ENCODE assay signal across 13 cellular contexts in genomic region chr2:203623104-203623503, GRCh38.
A peak's percentile ranks its signal among the peaks of the same experiment; 100 is the strongest.
DNase-seq lines count a peak whose midpoint lies in the region; ATAC-seq and TF ChIP-seq lines count a peak whose summit lies in the region.
"Had no signal": no experiment of that assay in that cellular context is flagged by ENCODE, and none has a peak within 500 bp of the region (broad histone marks: within the 10 kb centered on the region; RNA-seq: fewer than 3 reads in every experiment).

No MANE protein-coding gene starts in this region.

- no peak for TF ChIP-seq POLR2A in breast epithelium (IDR thresholded peaks at IDR 0.05)

- no peak for TF ChIP-seq CTCF in MCF 10A (IDR thresholded peaks at IDR 0.05; ENCODE audit: unreplicated experiment)
- TF ChIP-seq CTCF in breast epithelium (IDR thresholded peaks at IDR 0.05): no peak
- no peak for TF ChIP-seq CTCF in fibroblast of villous mesenchyme (IDR thresholded peaks at IDR 0.05; ENCODE audit: insufficient read depth, low read depth, low read length)

- no peaks in the 10 kb centered on the region for H3K36me3 ChIP-seq in breast epithelium

- peaks cover 7% of the 10 kb centered on the region for H3K4me1 Mint-ChIP-seq in MCF 10A (ENCODE audit: insufficient read depth, unreplicated experiment)
- H3K4me1 Mint-ChIP-seq in activated CD8-positive, alpha-beta memory T cell treated with anti-CD3 and anti-CD28 coated beads, Interleukin-2, amount 10 ng/mL, durations not matched to agents 7 days and 5 days: peaks cover 3% of the 10 kb centered on the region
- no peaks in the 10 kb centered on the region for H3K4me1 Mint-ChIP-seq in stimulated activated memory B cell treated with anti-CD40 and anti-IgM and Interleukin-4, amounts not matched to agents 10 μg/mL and 1 μg/mL and 100 μg/mL, for 72 hours
- H3K4me1 Mint-ChIP-seq: activated B cell treated with CpG ODN at 0.5 μM for 24 hours had no signal

- no peak for ATAC-seq in activated CD8-positive, alpha-beta memory T cell treated with anti-CD3 and anti-CD28 coated beads, Interleukin-2, amount 10 ng/mL, durations not matched to agents 7 days and 5 days
- ATAC-seq in stimulated activated memory B cell treated with anti-CD40 and anti-IgM and Interleukin-4, amounts not matched to agents 10 μg/mL and 1 μg/mL and 100 μg/mL, for 72 hours: no peak
- ATAC-seq: GM12878 had no signal

- POLR2A ChIA-PET in MCF 10A (lab: Yijun Ruan, JAX): interaction anchor here (0.8 kb wide), 1 partner anchor 446 kb away, joined by 4 read pairs; no protein-coding TSS in a partner anchor

- no peak overlapping the region for H3K27ac ChIP-seq in breast epithelium

- H3K9me3 ChIP-seq in breast epithelium: no peaks in the 10 kb centered on the region

- peaks cover 0 to 5% of the 10 kb centered on the region in 2 donors for H3K4me1 ChIP-seq in breast epithelium

- H3K9me3 Mint-ChIP-seq in MCF 10A (ENCODE audit: unreplicated experiment): peaks cover 8% of the 10 kb centered on the region
- peaks cover 5% of the 10 kb centered on the region for H3K9me3 Mint-ChIP-seq in activated CD8-positive, alpha-beta memory T cell treated with anti-CD3 and anti-CD28 coated beads, Interleukin-2, amount 10 ng/mL, durations not matched to agents 7 days and 5 days (ENCODE audit: low read depth)
- H3K9me3 Mint-ChIP-seq in stimulated activated memory B cell treated with anti-CD40 and anti-IgM and Interleukin-4, amounts not matched to agents 10 μg/mL and 1 μg/mL and 100 μg/mL, for 72 hours: peaks cover 8% of the 10 kb centered on the region

- no TSS peak for BruUV-seq in MCF 10A (replicated peaks; lab: Mats Ljungman, UMichigan)

- DNase-seq in MCF 10A (ENCODE audit: unreplicated experiment) (peak; percentile 73), breast epithelium (ENCODE audit: low spot score in 2 of 2) (no peak), T1000 (lab: John Stamatoyannopoulos, UW) (peak; percentile 37), fibroblast of villous mesenchyme (ENCODE audit: low read depth) (peak; percentile 98), foreskin melanocyte (no peak)
- DNase-seq in activated CD8-positive, alpha-beta memory T cell treated with anti-CD3 and anti-CD28 coated beads, Interleukin-2, amount 10 ng/mL, durations not matched to agents 7 days and 5 days: no peak
- DNase-seq in activated CD8-positive, alpha-beta memory T cell treated with anti-CD3 and anti-CD28 coated beads, Interleukin-2, amount 50 U/mL, for 48 hours: no peak
- DNase-seq: activated B cell treated with CpG ODN at 0.5 μM for 24 hours; activated naive CD4-positive, alpha-beta T cell treated with anti-CD3 and anti-CD28 coated beads for 36 hours; C1 segment of cervical spinal cord had no signal

- CTCF ChIA-PET in MCF 10A (lab: Yijun Ruan, JAX): no interaction called here
- CTCF ChIA-PET in activated CD8-positive, alpha-beta memory T cell treated with anti-CD3 and anti-CD28 coated beads, Interleukin-2, amount 10 ng/mL, durations not matched to agents 7 days and 5 days (lab: Charles Lee): no interaction called here

- intact Hi-C loops in MCF 10A (cut with micrococcal nuclease): no loop called here
- intact Hi-C loops in breast epithelium (cut with DNase I; ENCODE audit: low total_unique reads): no loop called here

- H3K27ac Mint-ChIP-seq in MCF 10A (ENCODE audit: low read depth, unreplicated experiment): peak overlapping the region; percentile 70
- no peak overlapping the region for H3K27ac Mint-ChIP-seq in activated CD8-positive, alpha-beta memory T cell treated with anti-CD3 and anti-CD28 coated beads, Interleukin-2, amount 10 ng/mL, durations not matched to agents 7 days and 5 days
- no peak overlapping the region for H3K27ac Mint-ChIP-seq in stimulated activated memory B cell treated with anti-CD40 and anti-IgM and Interleukin-4, amounts not matched to agents 10 μg/mL and 1 μg/mL and 100 μg/mL, for 72 hours
- H3K27ac Mint-ChIP-seq: activated B cell treated with CpG ODN at 0.5 μM for 24 hours; activated naive CD4-positive, alpha-beta T cell treated with anti-CD3 and anti-CD28 coated beads for 36 hours had no signal

- no peaks in the 10 kb centered on the region for H3K27me3 ChIP-seq in breast epithelium

- H3K27me3 Mint-ChIP-seq in MCF 10A (ENCODE audit: insufficient read depth, unreplicated experiment): no peaks in the 10 kb centered on the region
- peaks cover 10% of the 10 kb centered on the region for H3K27me3 Mint-ChIP-seq in activated CD8-positive, alpha-beta memory T cell treated with anti-CD3 and anti-CD28 coated beads, Interleukin-2, amount 10 ng/mL, durations not matched to agents 7 days and 5 days
- peaks cover 24% of the 10 kb centered on the region for H3K27me3 Mint-ChIP-seq in stimulated activated memory B cell treated with anti-CD40 and anti-IgM and Interleukin-4, amounts not matched to agents 10 μg/mL and 1 μg/mL and 100 μg/mL, for 72 hours

- H3K4me3 Mint-ChIP-seq in MCF 10A (ENCODE audit: unreplicated experiment): no peak overlapping the region
- H3K4me3 Mint-ChIP-seq in activated CD8-positive, alpha-beta memory T cell treated with anti-CD3 and anti-CD28 coated beads, Interleukin-2, amount 10 ng/mL, durations not matched to agents 7 days and 5 days: no peak overlapping the region
- no peak overlapping the region for H3K4me3 Mint-ChIP-seq in stimulated activated memory B cell treated with anti-CD40 and anti-IgM and Interleukin-4, amounts not matched to agents 10 μg/mL and 1 μg/mL and 100 μg/mL, for 72 hours
- H3K4me3 Mint-ChIP-seq: activated B cell treated with CpG ODN at 0.5 μM for 24 hours; activated naive CD4-positive, alpha-beta T cell treated with anti-CD3 and anti-CD28 coated beads for 36 hours had no signal

- no peaks in the 10 kb centered on the region for H3K36me3 Mint-ChIP-seq in MCF 10A (ENCODE audit: insufficient read depth, unreplicated experiment)
- peaks cover 4% of the 10 kb centered on the region for H3K36me3 Mint-ChIP-seq in activated CD8-positive, alpha-beta memory T cell treated with anti-CD3 and anti-CD28 coated beads, Interleukin-2, amount 10 ng/mL, durations not matched to agents 7 days and 5 days
- no peaks in the 10 kb centered on the region for H3K36me3 Mint-ChIP-seq in stimulated activated memory B cell treated with anti-CD40 and anti-IgM and Interleukin-4, amounts not matched to agents 10 μg/mL and 1 μg/mL and 100 μg/mL, for 72 hours

- H3K4me3 ChIP-seq in breast epithelium (no peak overlapping the region), fibroblast of villous mesenchyme (ENCODE audit: low read depth, low read length) (no peak overlapping the region)
- H3K4me3 ChIP-seq: GM12878, skin epidermis had no signal

Comparison
In these comparisons a context has a peak if more than half of its experiments do, and no peak if none do; other contexts are left out.
1. DNase-seq: peak in MCF 10A (single experiment), T1000 (single experiment) and fibroblast of villous mesenchyme (single experiment); none in breast epithelium (0 of 2), activated CD8-positive, alpha-beta memory T cell treated with anti-CD3 and anti-CD28 coated beads, Interleukin-2, amount 10 ng/mL, durations not matched to agents 7 days and 5 days (single experiment), activated CD8-positive, alpha-beta memory T cell treated with anti-CD3 and anti-CD28 coated beads, Interleukin-2, amount 50 U/mL, for 48 hours (single experiment) and foreskin melanocyte (single experiment).